Comparison of ENCODE assay signal across 27 cellular contexts in genomic region chr7:1268076-1268815, GRCh38. TPM values are rescaled to one million over a fixed set of nuclear protein-coding genes. Genes with fewer than 3 reads are reported as not detected.
"Had no signal": no experiment of that assay in that cellular context is flagged by ENCODE, and none has a peak within 500 bp of the region (broad histone marks: within the 10 kb centered on the region; RNA-seq: fewer than 3 reads in every experiment).

No MANE protein-coding gene starts in this region.

- H3K36me3 Mint-ChIP-seq: activated CD8-positive, alpha-beta memory T cell treated with anti-CD3 and anti-CD28 coated beads, Interleukin-2, amount 10 ng/mL, durations not matched to agents 7 days and 5 days; activated naive CD8-positive, alpha-beta T cell treated with anti-CD3 and anti-CD28 coated beads for 36 hours had no signal

- H3K4me1 Mint-ChIP-seq: activated B cell treated with CpG ODN at 0.5 μM for 24 hours; activated CD4-positive, alpha-beta T cell treated with anti-CD3 and anti-CD28 coated beads, Interleukin-2, amount 10 ng/mL, durations not matched to agents 24 days and 14 days; activated CD8-positive, alpha-beta memory T cell treated with anti-CD3 and anti-CD28 coated beads, Interleukin-2, amount 10 ng/mL, durations not matched to agents 7 days and 5 days; activated naive CD8-positive, alpha-beta T cell treated with anti-CD3 and anti-CD28 coated beads for 36 hours; T-helper 17 cell had no signal

- H3K27ac Mint-ChIP-seq: activated B cell treated with CpG ODN at 0.5 μM for 24 hours; activated CD4-positive, alpha-beta T cell treated with anti-CD3 and anti-CD28 coated beads, Interleukin-2, amount 10 ng/mL, durations not matched to agents 24 days and 14 days; activated CD8-positive, alpha-beta memory T cell treated with anti-CD3 and anti-CD28 coated beads, Interleukin-2, amount 10 ng/mL, durations not matched to agents 7 days and 5 days; activated naive CD8-positive, alpha-beta T cell treated with anti-CD3 and anti-CD28 coated beads for 36 hours; activated T-cell treated with anti-CD3 and anti-CD28 coated beads, Interleukin-2, amount 50 U/mL, for 24 hours; activated T-helper 1 cell treated with anti-CD3 and anti-CD28 coated beads, Interleukin-12 subunit alpha, Interleukin-12 subunit beta, Interleukin-2, Interleukin-4 antibody, amounts not matched to agents 30 ng/mL and 10 ng/mL and 1 ng/mL, durations not matched to agents 14 hours and 24 hours and 36 hours; T-helper 17 cell had no signal

- H3K27me3 Mint-ChIP-seq: activated CD8-positive, alpha-beta memory T cell treated with anti-CD3 and anti-CD28 coated beads, Interleukin-2, amount 10 ng/mL, durations not matched to agents 7 days and 5 days had no signal

- H3K4me3 Mint-ChIP-seq: activated B cell treated with CpG ODN at 0.5 μM for 24 hours; activated CD4-positive, alpha-beta T cell treated with anti-CD3 and anti-CD28 coated beads, Interleukin-2, amount 10 ng/mL, durations not matched to agents 24 days and 14 days; activated CD8-positive, alpha-beta memory T cell treated with anti-CD3 and anti-CD28 coated beads, Interleukin-2, amount 10 ng/mL, durations not matched to agents 7 days and 5 days; activated naive CD8-positive, alpha-beta T cell treated with anti-CD3 and anti-CD28 coated beads for 36 hours; activated T-cell treated with anti-CD3 and anti-CD28 coated beads, Interleukin-2, amount 50 U/mL, for 24 hours; activated T-helper 1 cell treated with anti-CD3 and anti-CD28 coated beads, Interleukin-12 subunit alpha, Interleukin-12 subunit beta, Interleukin-2, Interleukin-4 antibody, amounts not matched to agents 30 ng/mL and 10 ng/mL and 1 ng/mL, durations not matched to agents 14 hours and 24 hours and 36 hours; T-helper 17 cell had no signal

- H3K4me3 ChIP-seq: SJSA1 had no signal

- DNase-seq: activated B cell treated with CpG ODN at 0.5 μM for 24 hours; activated CD4-positive, alpha-beta T cell treated with anti-CD3 and anti-CD28 coated beads for 1 hour; activated CD4-positive, alpha-beta T cell treated with anti-CD3 and anti-CD28 coated beads, Interleukin-2, amount 10 ng/mL, durations not matched to agents 24 days and 14 days; activated CD4-positive, alpha-beta T cell treated with anti-CD3 and anti-CD28 coated beads, Interleukin-2, amount 50 U/mL, for 48 hours; activated CD8-positive, alpha-beta memory T cell treated with anti-CD3 and anti-CD28 coated beads, Interleukin-2, amount 10 ng/mL, durations not matched to agents 7 days and 5 days; activated effector memory CD4-positive, alpha-beta T cell treated with anti-CD3 and anti-CD28 coated beads, Interleukin-2, amount 50 U/mL, for 16 hours; activated naive CD4-positive, alpha-beta T cell treated with Interleukin-2 at 50 U/mL for 16 hours; activated naive CD8-positive, alpha-beta T cell treated with anti-CD3 and anti-CD28 coated beads for 36 hours; activated T-cell treated with anti-CD3 and anti-CD28 coated beads, Interleukin-2, amount 50 U/mL, for 24 hours; Kasumi-1; KBM-7; NCI-H1048; NCI-H187 treated with DMSO at 0.1 percent for 48 hours; NCI-H2081 treated with DMSO at 0.1 percent for 48 hours; NCI-H2227 treated with DMSO at 0.1 percent for 48 hours; NCI-H446 treated with DMSO at 0.1 percent for 48 hours; NCI-H526; NCI-H82; SHP77; T-helper 17 cell; T-helper 9 cell had no signal

- ATAC-seq: activated CD8-positive, alpha-beta memory T cell treated with anti-CD3 and anti-CD28 coated beads, Interleukin-2, amount 10 ng/mL, durations not matched to agents 7 days and 5 days; T-helper 17 cell had no signal

- H3K9me3 Mint-ChIP-seq: activated B cell treated with CpG ODN at 0.5 μM for 24 hours; activated CD4-positive, alpha-beta T cell treated with anti-CD3 and anti-CD28 coated beads, Interleukin-2, amount 10 ng/mL, durations not matched to agents 24 days and 14 days; activated naive CD8-positive, alpha-beta T cell treated with anti-CD3 and anti-CD28 coated beads for 36 hours; activated T-cell treated with anti-CD3 and anti-CD28 coated beads, Interleukin-2, amount 50 U/mL, for 24 hours; activated T-helper 1 cell treated with anti-CD3 and anti-CD28 coated beads, Interleukin-12 subunit alpha, Interleukin-12 subunit beta, Interleukin-2, Interleukin-4 antibody, amounts not matched to agents 30 ng/mL and 10 ng/mL and 1 ng/mL, durations not matched to agents 14 hours and 24 hours and 36 hours had no signal

- FAIRE-seq: RCC 7860 had no signal

- H3K36me3 ChIP-seq: SJSA1 had no signal

- H3K27ac ChIP-seq: SJSA1 had no signal

- H3K4me1 ChIP-seq: SJSA1 had no signal

- H3K9me3 ChIP-seq: SJSA1 had no signal

RNA-seq across cellular contexts. Expression of gene UNCX, which starts 35.6 kb away (rescaled TPM):
- total RNA-seq: activated B cell treated with CpG ODN at 0.5 μM for 24 hours; activated CD4-positive, alpha-beta T cell treated with anti-CD3 and anti-CD28 coated beads, Interleukin-2, amount 10 ng/mL, durations not matched to agents 24 days and 14 days; activated CD8-positive, alpha-beta memory T cell treated with anti-CD3 and anti-CD28 coated beads, Interleukin-2, amount 10 ng/mL, durations not matched to agents 7 days and 5 days; activated naive CD8-positive, alpha-beta T cell treated with anti-CD3 and anti-CD28 coated beads for 36 hours; activated T-helper 1 cell treated with anti-CD3 and anti-CD28 coated beads, Interleukin-12 subunit alpha, Interleukin-12 subunit beta, Interleukin-2, Interleukin-4 antibody, amounts not matched to agents 30 ng/mL and 10 ng/mL and 1 ng/mL, durations not matched to agents 14 hours and 24 hours and 36 hours; cardiac septum; M059J; SJSA1; T-helper 17 cell had no signal
- polyA plus RNA-seq: adipose tissue had no signal
